In genomic region chr16:27838536-27839175, GRCh38 we compare ENCODE assay signal across 2 cellular contexts.
TF ChIP-seq lines count a peak whose summit lies in the region.

No MANE protein-coding gene starts in this region.

TF ChIP-seq in HEK293, 187 proteins besides CTCF, POLR2A, EP300 and RAD21 (continued from another document):
- TF ChIP-seq MEIS1 (CRISPR knock-in tag; IDR thresholded peaks at IDR 0.05; ENCODE audit: borderline replicate concordance), result no peak
- no peak for TF ChIP-seq ZNF585B (tag by site-specific recombination; IDR thresholded peaks at IDR 0.05)

TF ChIP-seq in HepG2, 621 proteins besides CTCF, POLR2A, EP300 and RAD21 (continued from another document):
- TF ChIP-seq REST (IDR thresholded peaks at IDR 0.05; ENCODE audit: borderline replicate concordance in 1 of 2, low read depth in 1 of 2, low read length in 2 of 2) (no peak), MBD4 (IDR thresholded peaks at IDR 0.05; ENCODE audit: borderline replicate concordance, low read length) (no peak), LBX2 (CRISPR knock-in tag; IDR thresholded peaks at IDR 0.05; ENCODE audit: borderline replicate concordance) (no peak), SNRNP70 (IDR thresholded peaks at IDR 0.05; ENCODE audit: low read depth, low read length) (no peak), ZNF414 (CRISPR knock-in tag; IDR thresholded peaks at IDR 0.05) (no peak), ZHX2 (IDR thresholded peaks at IDR 0.05; ENCODE audit: low read depth) (no peak), ZHX2 (CRISPR knock-in tag; IDR thresholded peaks at IDR 0.05; ENCODE audit: borderline replicate concordance) (no peak), ATF7-NPFF (CRISPR knock-in tag; IDR thresholded peaks at IDR 0.05; ENCODE audit: low read depth) (no peak), NONO (IDR thresholded peaks at IDR 0.05) (no peak), NONO (CRISPR knock-in tag; conservative IDR thresholded peaks at IDR 0.05) (no peak), ZNF556 (CRISPR knock-in tag; IDR thresholded peaks at IDR 0.05; ENCODE audit: borderline replicate concordance) (no peak)
TF ChIP-seq in HepG2: peak in this region for 0.
